Comparison of ENCODE assay signal across 8 cellular contexts in genomic region chr6:89433637-89434499, GRCh38. TPM values are rescaled to one million over a fixed set of nuclear protein-coding genes. Genes with fewer than 3 reads are reported as not detected.
DNase-seq lines count a peak whose midpoint lies in the region; ATAC-seq, FAIRE-seq and TF ChIP-seq lines count a peak whose summit lies in the region.

No MANE protein-coding gene starts in this region.

- H2BK5ac ChIP-seq in H9 (ENCODE audit: insufficient read length, low read length), result no peak overlapping the region

- H3K27ac ChIP-seq in DOHH2 (ENCODE audit: low read depth, low read length), result no peak overlapping the region
- no peak overlapping the region for H3K27ac ChIP-seq in H9 (ENCODE audit: insufficient read length, low read depth, low read length)
- H3K27ac ChIP-seq in pancreas, result peak overlapping the region in 3 of 4 donors; percentile 5 to 33 (median 22)
- H3K27ac ChIP-seq in SJCRH30, result no peak overlapping the region

- H2AK5ac ChIP-seq in H9 (ENCODE audit: insufficient read length, low read length), result no peak overlapping the region

- H4K5ac ChIP-seq in H9 (ENCODE audit: insufficient read length, low read depth, low read length), result no peak overlapping the region

- no peak overlapping the region for H2BK12ac ChIP-seq in H9 (ENCODE audit: insufficient read length, low read depth, low read length)

- no peak overlapping the region for H2BK120ac ChIP-seq in H9 (ENCODE audit: low read depth, low read length, poor library complexity, severe bottlenecking)

- H3K79me2 ChIP-seq in DOHH2 (ENCODE audit: control insufficient read depth, low read length) (no peaks in the 10 kb centered on the region), H9 (ENCODE audit: insufficient read depth, low read length) (no peaks in the 10 kb centered on the region)

- intact Hi-C loops in pancreas (cut with DNase I), result loop anchor here in 1 of 3 donors (5.0 kb wide), 1 partner anchor 168 kb away; no protein-coding TSS in a partner anchor

- no peaks in the 10 kb centered on the region for H3K9me3 Mint-ChIP-seq in H9

- H3K9ac ChIP-seq in H9 (ENCODE audit: extremely low read depth, insufficient read length, low read length), result no peak overlapping the region

- peaks cover 79% of the 10 kb centered on the region for H3K27me3 Mint-ChIP-seq in H9 (ENCODE audit: low read depth)

- H3K23ac ChIP-seq in H9 (ENCODE audit: insufficient read length, low read depth, low read length), result no peak overlapping the region

- H2AFZ ChIP-seq in H9 (ENCODE audit: low read length), result no peak overlapping the region

- WGBS in H9 (ENCODE audit: extremely low coverage, insufficient read length, low lambda C conversion rate), result no CpG with 5 or more reads among the region's 35 CpGs
- 8% methylated on average over 31 to 35 of the region's 35 CpGs for WGBS in pancreas, 2 donors

- DNase-seq in H9 (no peak), NCI-H2227 treated with DMSO at 0.1 percent for 48 hours (lab: John Stamatoyannopoulos, UW) (peak; percentile 26), germinal center (ENCODE audit: low spot score) (peak; percentile 32), pancreas (peak; percentile 4 to 85 (median 32)), SJCRH30 (no peak), NCI-H1105 treated with DMSO at 0.1 percent for 48 hours (lab: John Stamatoyannopoulos, UW) (no peak)
- DNase-seq in activated T-helper 1 cell treated with anti-CD3 and anti-CD28 coated beads, Interleukin-2, amount 50 U/mL, for 16 hours (ENCODE audit: low read depth in 1 of 2, low spot score in 1 of 2), result peak; percentile 1 to 7

- peak overlapping the region; percentile 64 to 85 for H3K4me3 Mint-ChIP-seq in H9

- H3K4ac ChIP-seq in H9 (ENCODE audit: low read depth, low read length), result no peak overlapping the region

- H3K36me3 ChIP-seq in DOHH2 (ENCODE audit: control insufficient read depth, low read length), result no peaks in the 10 kb centered on the region
- H3K36me3 ChIP-seq in pancreas, result no peaks in the 10 kb centered on the region
- H3K36me3 ChIP-seq in SJCRH30, result no peaks in the 10 kb centered on the region

- H3K18ac ChIP-seq in H9 (ENCODE audit: insufficient read length, low read depth, low read length), result no peak overlapping the region

- peaks cover 20% of the 10 kb centered on the region for H3K4me1 ChIP-seq in DOHH2 (ENCODE audit: control insufficient read depth, low read length)
- no peaks in the 10 kb centered on the region for H3K4me1 ChIP-seq in H9 (ENCODE audit: insufficient read depth, low read length)
- H3K4me1 ChIP-seq in pancreas, result no peaks in the 10 kb centered on the region
- H3K4me1 ChIP-seq in SJCRH30, result peaks cover 7% of the 10 kb centered on the region; the same call in 1 of the 2 replicates

- H3T11ph ChIP-seq in H9 (ENCODE audit: low read length), result no peak overlapping the region

- H3K27me3 ChIP-seq in DOHH2 (ENCODE audit: control insufficient read depth, low read length) (peaks cover 35% of the 10 kb centered on the region), H9 (ENCODE audit: insufficient read depth, low read length) (no peaks in the 10 kb centered on the region; the same call in none of the 2 replicates), pancreas (no peaks in the 10 kb centered on the region), SJCRH30 (no peaks in the 10 kb centered on the region)

- H3K9me2 ChIP-seq in DOHH2 (replicated peaks; ENCODE audit: control insufficient read depth, low read length), result no peaks in the 10 kb centered on the region

- H3K9me3 ChIP-seq in DOHH2 (ENCODE audit: control insufficient read depth, insufficient read depth, low read length), result no peaks in the 10 kb centered on the region
- no peaks in the 10 kb centered on the region for H3K9me3 ChIP-seq in H9 (ENCODE audit: control insufficient read depth, low read depth, low read length)
- no peaks in the 10 kb centered on the region for H3K9me3 ChIP-seq in pancreas
- no peaks in the 10 kb centered on the region for H3K9me3 ChIP-seq in SJCRH30 (replicated peaks)

- H3K14ac ChIP-seq in H9 (ENCODE audit: insufficient read depth, low read length), result no peak overlapping the region

- FAIRE-seq in pancreas (lab: Jason Lieb, UNC), result no peak

- TF ChIP-seq CTCF in DOHH2 (IDR thresholded peaks at IDR 0.05; ENCODE audit: low read depth, low read length, poor library complexity, severe bottlenecking) (no peak), H9 (conservative IDR thresholded peaks at IDR 0.05) (no peak), pancreas (IDR thresholded peaks at IDR 0.05) (no peak)

- no peak overlapping the region for H3K56ac ChIP-seq in H9 (ENCODE audit: insufficient read length, low read depth, low read length)

- H3K23me2 ChIP-seq in H9 (ENCODE audit: insufficient read length, low read depth, low read length, poor library complexity, severe bottlenecking), result peaks cover 7% of the 10 kb centered on the region

- peak overlapping the region; percentile 64 for H3K4me3 ChIP-seq in DOHH2 (ENCODE audit: low read length)
- H3K4me3 ChIP-seq in pancreas, result peak overlapping the region; percentile 92 to 96 (median 94)
- H3K4me3 ChIP-seq in SJCRH30, result no peak overlapping the region

- no peak overlapping the region for H2BK20ac ChIP-seq in H9 (ENCODE audit: low read depth, low read length, poor library complexity, severe bottlenecking)

- no peak overlapping the region for H2BK15ac ChIP-seq in H9 (ENCODE audit: low read depth, low read length)

- no peak overlapping the region for H3K27ac Mint-ChIP-seq in H9

- peak; percentile 41 to 58 (median 48) for ATAC-seq in pancreas

- H4K91ac ChIP-seq in H9 (ENCODE audit: insufficient read length, low read depth, low read length), result no peak overlapping the region

- no peak overlapping the region for H4K8ac ChIP-seq in H9 (replicated peaks; ENCODE audit: insufficient read length, low read depth, low read length)

- no peaks in the 10 kb centered on the region for H3K79me1 ChIP-seq in H9 (ENCODE audit: insufficient read depth, low read depth, low read length, poor library complexity, severe bottlenecking)

- peaks cover 25 to 27% of the 10 kb centered on the region in 2 experiments for H3K4me1 Mint-ChIP-seq in H9

- no peaks in the 10 kb centered on the region for H3K36me3 Mint-ChIP-seq in H9 (ENCODE audit: insufficient read depth in 1 of 3, low read depth in 3 of 3)

- H3F3A ChIP-seq in DOHH2 (ENCODE audit: control insufficient read depth, insufficient read depth), result peaks cover 4% of the 10 kb centered on the region; the same call in 1 of the 2 replicates

- peak overlapping the region; percentile 72 for H3K4me2 ChIP-seq in DOHH2 (ENCODE audit: low read length)
- peak overlapping the region; percentile 45 for H3K4me2 ChIP-seq in H9 (ENCODE audit: insufficient read depth, insufficient read length, low read length)

- H4K20me1 ChIP-seq in DOHH2 (ENCODE audit: control insufficient read depth, insufficient read depth, low read depth, low read length) (no peaks in the 10 kb centered on the region), H9 (ENCODE audit: control insufficient read depth, insufficient read depth, insufficient read length) (no peaks in the 10 kb centered on the region)

RNA-seq across cellular contexts. Expression of gene ANKRD6, which starts 0.9 kb away (rescaled TPM):
- total RNA-seq in H9 (2021), result 5.4 and 5.6 TPM in 2 replicates
- total RNA-seq in pancreas, result 10 to 100 TPM in 2 of 6 donors, 1 to 10 TPM in 4; 6.3 to 14.0 (median 9.6) TPM
- 10 to 100 TPM in 1 of 2 donors, 1 to 10 TPM in 1; 7.8 to 14.7 TPM for polyA plus RNA-seq in pancreas
- total RNA-seq in SJCRH30 (2014; rRNA removed; shearing (Covaris generic)), result 0.18 and 0.73 TPM in 2 replicates

RNA-seq across cellular contexts. Expression of gene RRAGD, which starts 21.8 kb away (rescaled TPM):
- total RNA-seq in H9 (2021), result 8.3 and 10.6 TPM in 2 replicates
- total RNA-seq in pancreas, result 10 to 100 TPM in 4 of 6 donors, 1 to 10 TPM in 2; 7.6 to 15.4 (median 12.1) TPM
- polyA plus RNA-seq in pancreas, result 1 to 10 TPM; 2.8 to 6.2 TPM
- total RNA-seq in SJCRH30 (2014; rRNA removed; shearing (Covaris generic)), result 61.3 and 63.8 TPM in 2 replicates

Comparison
In these comparisons a context has a peak if more than half of its experiments do, and no peak if none do; other contexts are left out.
1. H3K27ac ChIP-seq: peak in pancreas (3 of 4); none in DOHH2 (single experiment), H9 (single experiment) and SJCRH30 (single experiment).
2. DNase-seq: peak in NCI-H2227 treated with DMSO at 0.1 percent for 48 hours (single experiment), activated T-helper 1 cell treated with anti-CD3 and anti-CD28 coated beads, Interleukin-2, amount 50 U/mL, for 16 hours (2 of 2), germinal center (single experiment) and pancreas (6 of 6); none in H9 (single experiment), SJCRH30 (0 of 2) and NCI-H1105 treated with DMSO at 0.1 percent for 48 hours (single experiment).